In genomic region chr1:83692524-83693336, GRCh38 we compare ENCODE assay signal across 8 cellular contexts.
A peak's percentile ranks its signal among the peaks of the same experiment; 100 is the strongest.
DNase-seq lines count a peak whose midpoint lies in the region; ATAC-seq, FAIRE-seq and TF ChIP-seq lines count a peak whose summit lies in the region.

No MANE protein-coding gene starts in this region.

- intact Hi-C loops in breast epithelium (cut with DNase I; ENCODE audit: low total_unique reads): loop anchor here (1.0 kb wide), 1 partner anchor 24 kb away; no protein-coding TSS in a partner anchor
- intact Hi-C loops in MCF 10A (cut with micrococcal nuclease): no loop called here
- intact Hi-C loops in pancreas (cut with DNase I): no loop called here

- H3K27ac Mint-ChIP-seq in MCF 10A (ENCODE audit: low read depth, unreplicated experiment) (no peak overlapping the region), T-helper 17 cell (no peak overlapping the region)

- POLR2A ChIA-PET in MCF 10A (lab: Yijun Ruan, JAX): no interaction called here

- H3K4me1 Mint-ChIP-seq in MCF 10A (ENCODE audit: insufficient read depth, unreplicated experiment) (no peaks in the 10 kb centered on the region), T-helper 17 cell (no peaks in the 10 kb centered on the region)

- ATAC-seq in HG03469 (IDR thresholded peaks at IDR 0.05; ENCODE audit: unreplicated experiment) (peak; percentile 69), T-helper 17 cell (peak; percentile 42), pancreas (peak; percentile 62 to 80 (median 76)), HG03442 (IDR thresholded peaks at IDR 0.05; ENCODE audit: unreplicated experiment) (no peak), HG02610 (IDR thresholded peaks at IDR 0.05; ENCODE audit: unreplicated experiment) (no peak)

- H3K27me3 ChIP-seq in breast epithelium (no peaks in the 10 kb centered on the region), pancreas (no peaks in the 10 kb centered on the region)

- DNase-seq in breast epithelium (ENCODE audit: low spot score in 2 of 2) (no peak), MCF 10A (ENCODE audit: unreplicated experiment) (no peak), T-helper 17 cell (no peak), glomerular visceral epithelial cell (ENCODE audit: extremely low spot score) (peak; percentile 42), pancreas (peak in 5 of 6 donors; percentile 15 to 48 (median 22))

- CTCF ChIA-PET in MCF 10A (lab: Yijun Ruan, JAX): no interaction called here

- H3K36me3 ChIP-seq in breast epithelium (no peaks in the 10 kb centered on the region), pancreas (no peaks in the 10 kb centered on the region)

- no peaks in the 10 kb centered on the region for H3K36me3 Mint-ChIP-seq in MCF 10A (ENCODE audit: insufficient read depth, unreplicated experiment)
- H3K36me3 Mint-ChIP-seq in T-helper 17 cell (ENCODE audit: low read depth): peaks cover 2% of the 10 kb centered on the region

- H3K9me3 ChIP-seq in breast epithelium: no peaks in the 10 kb centered on the region
- no peaks in the 10 kb centered on the region for H3K9me3 ChIP-seq in T-helper 17 cell (ENCODE audit: control insufficient read depth, low read length, poor library complexity, severe bottlenecking)
- no peaks in the 10 kb centered on the region for H3K9me3 ChIP-seq in pancreas

- H3K4me3 ChIP-seq in breast epithelium: peak overlapping the region; percentile 27 to 58 (median 40)
- peak overlapping the region; percentile 9 to 36 (median 29) for H3K4me3 ChIP-seq in pancreas

- FAIRE-seq in pancreas (lab: Jason Lieb, UNC): no peak

- no peak overlapping the region for H3K27ac ChIP-seq in breast epithelium
- peak overlapping the region in 2 of 4 donors; percentile 33 to 55 for H3K27ac ChIP-seq in pancreas

- H3K4me3 Mint-ChIP-seq in MCF 10A (ENCODE audit: unreplicated experiment) (no peak overlapping the region), T-helper 17 cell (peak overlapping the region; percentile 71)

- H3K27me3 Mint-ChIP-seq in MCF 10A (ENCODE audit: insufficient read depth, unreplicated experiment) (no peaks in the 10 kb centered on the region), T-helper 17 cell (peaks cover 20% of the 10 kb centered on the region)

- no TSS peak for BruUV-seq in MCF 10A (replicated peaks; lab: Mats Ljungman, UMichigan)

- TF ChIP-seq POLR2A in breast epithelium (IDR thresholded peaks at IDR 0.05): no peak

- peaks cover 7% of the 10 kb centered on the region for H3K9me3 Mint-ChIP-seq in MCF 10A (ENCODE audit: unreplicated experiment)

- TF ChIP-seq CTCF in breast epithelium (IDR thresholded peaks at IDR 0.05) (no peak), MCF 10A (IDR thresholded peaks at IDR 0.05; ENCODE audit: unreplicated experiment) (no peak), pancreas (IDR thresholded peaks at IDR 0.05) (no peak)

- WGBS in pancreas, 2 donors: 5 to 6% methylated on average over 12 of the region's 12 CpGs

- H3K4me1 ChIP-seq in breast epithelium (no peaks in the 10 kb centered on the region), pancreas (peaks cover 0 to 9% (median 0%) of the 10 kb centered on the region in 3 donors)

Comparison
In these comparisons a context has a peak if more than half of its experiments do, and no peak if none do; other contexts are left out.
1. DNase-seq: peak in glomerular visceral epithelial cell (single experiment) and pancreas (5 of 6); none in breast epithelium (0 of 2), MCF 10A (single experiment) and T-helper 17 cell (0 of 3).
2. ATAC-seq: peak in HG03469 (single experiment), T-helper 17 cell (single experiment) and pancreas (4 of 4); none in HG03442 (single experiment) and HG02610 (single experiment).